In the genomic region with DNA sequence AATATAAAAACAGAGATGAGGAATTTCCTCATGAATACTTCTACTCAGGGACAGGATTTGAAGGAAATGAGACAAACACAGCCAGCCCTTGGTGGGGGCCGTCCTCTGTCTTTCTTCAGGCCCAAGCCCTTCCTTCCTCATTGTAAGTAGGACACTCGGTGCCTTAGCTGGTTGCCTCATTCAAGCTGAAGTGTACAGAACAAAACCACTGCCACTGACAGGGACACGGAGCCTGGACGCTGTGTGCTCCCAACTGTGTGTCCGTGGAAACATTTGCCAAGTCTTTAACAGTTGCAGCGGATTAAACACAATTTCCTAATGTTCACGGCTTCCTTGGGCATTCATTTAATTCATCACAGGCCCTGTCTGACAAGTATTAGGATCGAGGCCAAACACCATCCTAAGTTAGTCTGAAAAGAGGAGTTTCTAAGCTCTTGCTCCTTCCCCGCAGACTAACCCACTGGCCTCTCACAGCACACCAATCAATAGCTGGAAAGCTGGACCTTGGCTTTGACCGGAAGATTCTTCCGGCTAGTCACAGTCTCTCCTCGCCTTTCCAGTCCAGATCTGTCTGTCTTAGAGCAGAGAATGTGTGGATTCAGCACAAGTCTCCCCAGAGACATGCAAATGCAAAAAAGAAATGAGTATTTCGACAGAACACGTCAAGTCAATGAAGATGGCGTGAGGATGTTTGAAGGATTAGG, we compare ENCODE assay signal across 12 cellular contexts.
DNase-seq lines count a peak whose midpoint lies in the region; ATAC-seq and TF ChIP-seq lines count a peak whose summit lies in the region.
"Had no signal": no experiment of that assay in that cellular context is flagged by ENCODE, and none has a peak within 500 bp of the region (broad histone marks: within the 10 kb centered on the region; RNA-seq: fewer than 3 reads in every experiment).

No MANE protein-coding gene starts in this region.

- peak in 1 of 3 donors; percentile 23 for TF ChIP-seq POLR2A in body of pancreas (IDR thresholded peaks at IDR 0.05)

- H3K27ac ChIP-seq in GM23338 (ENCODE audit: low read depth), result no peak overlapping the region
- H3K27ac ChIP-seq in body of pancreas, result peak overlapping the region in 2 of 4 donors; percentile 36 to 63
- H3K27ac ChIP-seq in layer of hippocampus (ENCODE audit: low read depth, low read length), result peak overlapping the region; percentile 68
- H3K27ac ChIP-seq in CD8-positive, alpha-beta memory T cell (ENCODE audit: low read depth, low read length), result no peak overlapping the region
- H3K27ac ChIP-seq: cardiac muscle cell, KMS-11, PC-9 had no signal

- no peaks in the 10 kb centered on the region for H4K20me1 ChIP-seq in GM23338 (replicated peaks; ENCODE audit: insufficient read depth)

- no peaks in the 10 kb centered on the region for H3K36me3 Mint-ChIP-seq in GM23338 (ENCODE audit: low read depth)
- no peaks in the 10 kb centered on the region for H3K36me3 Mint-ChIP-seq in CD8-positive, alpha-beta memory T cell

- CTCF ChIA-PET in CD8-positive, alpha-beta memory T cell (lab: Charles Lee), result no interaction called here

- no peak overlapping the region for H3K4me3 Mint-ChIP-seq in GM23338
- H3K4me3 Mint-ChIP-seq in CD8-positive, alpha-beta memory T cell, result no peak overlapping the region

- H3K9me3 Mint-ChIP-seq in GM23338, result no peaks in the 10 kb centered on the region
- H3K9me3 Mint-ChIP-seq in CD8-positive, alpha-beta memory T cell, result no peaks in the 10 kb centered on the region

- no peaks in the 10 kb centered on the region for H3K9me2 ChIP-seq in GM23338 (ENCODE audit: insufficient read depth)

- intact Hi-C loops in body of pancreas (cut with DNase I), result no loop called here

- H3K9me3 ChIP-seq in body of pancreas (no peaks in the 10 kb centered on the region), skeletal muscle satellite cell (replicated peaks; ENCODE audit: low read length) (no peaks in the 10 kb centered on the region)
- H3K9me3 ChIP-seq in CD8-positive, alpha-beta memory T cell (ENCODE audit: low read length), result no peaks in the 10 kb centered on the region

- H3K79me2 ChIP-seq in GM23338 (replicated peaks; ENCODE audit: insufficient read depth), result no peaks in the 10 kb centered on the region

- H3K4me1 ChIP-seq in GM23338 (ENCODE audit: insufficient read depth), result peaks cover 12% of the 10 kb centered on the region
- peaks cover 30% of the 10 kb centered on the region for H3K4me1 ChIP-seq in body of pancreas
- peaks cover 41% of the 10 kb centered on the region for H3K4me1 ChIP-seq in skeletal muscle satellite cell (ENCODE audit: control insufficient read depth, insufficient read depth, low read length)
- H3K4me1 ChIP-seq in CD8-positive, alpha-beta memory T cell (ENCODE audit: insufficient read depth, low read length), result peaks cover 11% of the 10 kb centered on the region

- no peaks in the 10 kb centered on the region for H3K27me3 Mint-ChIP-seq in GM23338 (ENCODE audit: insufficient read depth, low read depth, poor library complexity)
- H3K27me3 Mint-ChIP-seq in CD8-positive, alpha-beta memory T cell, result peaks cover 0 to 4% of the 10 kb centered on the region in 2 donors

- no peaks in the 10 kb centered on the region for H3K36me3 ChIP-seq in GM23338 (ENCODE audit: insufficient read depth)
- H3K36me3 ChIP-seq in body of pancreas (replicated peaks in 1 of 2; ENCODE audit: insufficient read depth in 1 of 2, low read depth in 2 of 2), result no peaks in the 10 kb centered on the region
- H3K36me3 ChIP-seq in skeletal muscle satellite cell (ENCODE audit: insufficient read depth, low read length), result no peaks in the 10 kb centered on the region
- H3K36me3 ChIP-seq in CD8-positive, alpha-beta memory T cell (ENCODE audit: insufficient read depth, low read length), result no peaks in the 10 kb centered on the region
- H3K36me3 ChIP-seq: cardiac muscle cell had no signal

- DNase-seq in GM23338 (ENCODE audit: low spot score), result no peak
- DNase-seq in body of pancreas, result peak in 3 of 4 donors; percentile 30 to 73 (median 35)
- no peak for DNase-seq in activated CD4-positive, alpha-beta T cell treated with anti-CD3 and anti-CD28 coated beads, Interleukin-2, amount 50 U/mL, for 4 hours
- no peak for DNase-seq in CD8-positive, alpha-beta memory T cell
- DNase-seq: activated CD4-positive, alpha-beta T cell treated with anti-CD3 and anti-CD28 coated beads, Interleukin-2, amount 50 U/mL, for 48 hours; PC-9 had no signal

- no peak for ATAC-seq in GM23338
- ATAC-seq in body of pancreas, result peak; percentile 40
- no peak for ATAC-seq in HG02973 (IDR thresholded peaks at IDR 0.05; ENCODE audit: unreplicated experiment)
- ATAC-seq in HG03571 (IDR thresholded peaks at IDR 0.05; ENCODE audit: unreplicated experiment), result no peak

- H3K27me3 ChIP-seq in GM23338 (ENCODE audit: insufficient read depth), result no peaks in the 10 kb centered on the region
- no peaks in the 10 kb centered on the region for H3K27me3 ChIP-seq in body of pancreas
- no peaks in the 10 kb centered on the region for H3K27me3 ChIP-seq in layer of hippocampus (ENCODE audit: control insufficient read depth, insufficient read depth, low read length)
- H3K27me3 ChIP-seq in skeletal muscle satellite cell (ENCODE audit: control insufficient read depth, insufficient read depth, low read length), result no peaks in the 10 kb centered on the region
- no peaks in the 10 kb centered on the region for H3K27me3 ChIP-seq in CD8-positive, alpha-beta memory T cell (ENCODE audit: insufficient read depth, low read length, poor library complexity, severe bottlenecking)
- H3K27me3 ChIP-seq: cardiac muscle cell had no signal

- peak overlapping the region; percentile 95 for H2AFZ ChIP-seq in GM23338
- H2AFZ ChIP-seq: PC-9 had no signal

- no peak overlapping the region for H3K4me3 ChIP-seq in GM23338
- no peak overlapping the region for H3K4me3 ChIP-seq in body of pancreas
- no peak overlapping the region for H3K4me3 ChIP-seq in skeletal muscle satellite cell (ENCODE audit: low read length)
- H3K4me3 ChIP-seq in CD8-positive, alpha-beta memory T cell (ENCODE audit: low read length), result no peak overlapping the region
- H3K4me3 ChIP-seq: cardiac muscle cell, PC-9 had no signal

- H3K4me1 Mint-ChIP-seq in GM23338, result peaks cover 13% of the 10 kb centered on the region; the same call in 2 of the 3 replicates
- H3K4me1 Mint-ChIP-seq in CD8-positive, alpha-beta memory T cell, result peaks cover 11 to 14% (median 12%) of the 10 kb centered on the region in 3 donors

- WGBS in body of pancreas, 2 donors, result 55 to 74% methylated on average over 15 of the region's 15 CpGs

- POLR2A ChIA-PET in CD8-positive, alpha-beta memory T cell (lab: Charles Lee), result no interaction called here

- H3F3A ChIP-seq in GM23338 (replicated peaks; ENCODE audit: low read depth), result no peaks in the 10 kb centered on the region

- peak overlapping the region; percentile 37 for H3K9ac ChIP-seq in skeletal muscle satellite cell (ENCODE audit: low read depth, low read length)
- H3K9ac ChIP-seq: KMS-11 had no signal

- no peak overlapping the region for H3K4me2 ChIP-seq in GM23338
- H3K4me2 ChIP-seq in skeletal muscle satellite cell (ENCODE audit: low read length), result peak overlapping the region; percentile 48
- H3K4me2 ChIP-seq: KMS-11, PC-9 had no signal

- no peak for TF ChIP-seq CTCF in GM23338 (conservative IDR thresholded peaks at IDR 0.05; ENCODE audit: low read depth in 2 of 2)
- no peak for TF ChIP-seq CTCF in body of pancreas (IDR thresholded peaks at IDR 0.05)

- no peak overlapping the region; the same call in 1 of the 2 replicates for H3K27ac Mint-ChIP-seq in GM23338
- no peak overlapping the region for H3K27ac Mint-ChIP-seq in CD8-positive, alpha-beta memory T cell

TF ChIP-seq in GM23338, 12 proteins besides CTCF, POLR2A, EP300 and RAD21 (continues in another document):
- TF ChIP-seq NANOG (IDR thresholded peaks at IDR 0.05; ENCODE audit: borderline replicate concordance) (no peak), ZNF331 (CRISPR knock-in tag; IDR thresholded peaks at IDR 0.05; ENCODE audit: low read depth) (no peak), JUNB (IDR thresholded peaks at IDR 0.05; ENCODE audit: unreplicated experiment) (no peak), EZH2phosphoT487 (IDR thresholded peaks at IDR 0.05; ENCODE audit: unreplicated experiment) (no peak)
- TF ChIP-seq, protein P1, sequence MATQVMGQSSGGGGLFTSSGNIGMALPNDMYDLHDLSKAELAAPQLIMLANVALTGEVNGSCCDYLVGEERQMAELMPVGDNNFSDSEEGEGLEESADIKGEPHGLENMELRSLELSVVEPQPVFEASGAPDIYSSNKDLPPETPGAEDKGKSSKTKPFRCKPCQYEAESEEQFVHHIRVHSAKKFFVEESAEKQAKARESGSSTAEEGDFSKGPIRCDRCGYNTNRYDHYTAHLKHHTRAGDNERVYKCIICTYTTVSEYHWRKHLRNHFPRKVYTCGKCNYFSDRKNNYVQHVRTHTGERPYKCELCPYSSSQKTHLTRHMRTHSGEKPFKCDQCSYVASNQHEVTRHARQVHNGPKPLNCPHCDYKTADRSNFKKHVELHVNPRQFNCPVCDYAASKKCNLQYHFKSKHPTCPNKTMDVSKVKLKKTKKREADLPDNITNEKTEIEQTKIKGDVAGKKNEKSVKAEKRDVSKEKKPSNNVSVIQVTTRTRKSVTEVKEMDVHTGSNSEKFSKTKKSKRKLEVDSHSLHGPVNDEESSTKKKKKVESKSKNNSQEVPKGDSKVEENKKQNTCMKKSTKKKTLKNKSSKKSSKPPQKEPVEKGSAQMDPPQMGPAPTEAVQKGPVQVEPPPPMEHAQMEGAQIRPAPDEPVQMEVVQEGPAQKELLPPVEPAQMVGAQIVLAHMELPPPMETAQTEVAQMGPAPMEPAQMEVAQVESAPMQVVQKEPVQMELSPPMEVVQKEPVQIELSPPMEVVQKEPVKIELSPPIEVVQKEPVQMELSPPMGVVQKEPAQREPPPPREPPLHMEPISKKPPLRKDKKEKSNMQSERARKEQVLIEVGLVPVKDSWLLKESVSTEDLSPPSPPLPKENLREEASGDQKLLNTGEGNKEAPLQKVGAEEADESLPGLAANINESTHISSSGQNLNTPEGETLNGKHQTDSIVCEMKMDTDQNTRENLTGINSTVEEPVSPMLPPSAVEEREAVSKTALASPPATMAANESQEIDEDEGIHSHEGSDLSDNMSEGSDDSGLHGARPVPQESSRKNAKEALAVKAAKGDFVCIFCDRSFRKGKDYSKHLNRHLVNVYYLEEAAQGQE (IDR thresholded peaks at IDR 0.05; ENCODE audit: unreplicated experiment), result no peak

Comparison
In these comparisons a context has a peak if more than half of its experiments do, and no peak if none do; other contexts are left out.
1. DNase-seq: peak in body of pancreas (3 of 4); none in GM23338 (single experiment), activated CD4-positive, alpha-beta T cell treated with anti-CD3 and anti-CD28 coated beads, Interleukin-2, amount 50 U/mL, for 4 hours (0 of 2) and CD8-positive, alpha-beta memory T cell (0 of 5).